ENCODE assay signal across 2 cellular contexts in the genomic region with DNA sequence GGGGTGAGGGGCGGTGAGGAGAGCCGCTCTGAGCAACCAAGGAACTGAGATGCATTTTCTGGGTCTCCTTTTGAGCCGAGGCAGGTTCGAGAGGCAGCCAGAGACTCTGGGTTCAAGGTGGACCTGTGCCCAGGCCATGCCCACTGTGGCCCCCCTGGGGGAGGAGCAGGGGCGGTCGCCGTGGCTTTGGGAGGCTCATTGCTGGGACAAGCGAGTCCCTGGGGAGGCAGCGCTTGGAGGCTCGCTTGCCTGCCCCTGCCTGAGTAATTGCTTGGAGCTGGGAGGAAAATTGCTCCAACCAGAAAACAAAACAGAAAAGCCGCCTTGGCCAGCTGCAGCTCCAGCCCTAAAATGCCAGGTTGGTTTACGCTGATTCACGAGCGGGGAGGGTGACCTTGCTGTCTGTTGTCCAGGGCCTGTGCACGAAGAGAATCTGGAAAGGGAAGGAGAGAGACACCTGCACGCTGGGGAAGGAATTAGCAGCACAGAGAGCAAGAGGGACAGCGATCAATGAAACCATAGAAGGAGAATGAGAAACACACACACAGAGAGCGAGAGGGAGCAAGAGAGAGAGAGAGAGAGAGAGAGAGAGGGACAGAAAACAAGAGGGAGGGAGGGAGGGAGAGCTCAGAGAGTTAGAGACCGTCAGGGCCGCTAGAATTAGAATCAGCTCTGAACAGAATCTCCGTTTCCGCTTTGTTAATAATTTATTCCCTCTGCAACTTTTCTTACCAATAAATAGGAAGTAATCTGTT.
A peak's percentile ranks its signal among the peaks of the same experiment; 100 is the strongest.
TF ChIP-seq lines count a peak whose summit lies in the region.

No MANE protein-coding gene starts in this region.

TF ChIP-seq in HEK293, 187 proteins besides CTCF, POLR2A, EP300 and RAD21:
- TF ChIP-seq ZIC2 (tag by site-specific recombination; IDR thresholded peaks at IDR 0.05) = peak; percentile 57
- TF ChIP-seq ZNF341 (tag by site-specific recombination; IDR thresholded peaks at IDR 0.05; ENCODE audit: low read depth) = 0 out of 2 replicates have a peak, but pooled peaks have one; percentile 10
- no peak for TF ChIP-seq ZBTB20 (tag by site-specific recombination; IDR thresholded peaks at IDR 0.05)
- TF ChIP-seq ZNF391 (tag by site-specific recombination; IDR thresholded peaks at IDR 0.05; ENCODE audit: borderline replicate concordance, low read depth) = no peak
- TF ChIP-seq ZSCAN23 (tag by site-specific recombination; IDR thresholded peaks at IDR 0.05) = no peak
- no peak for TF ChIP-seq ZNF510 (tag by site-specific recombination; IDR thresholded peaks at IDR 0.05; ENCODE audit: insufficient replicate concordance)
- peak; percentile 65; the same call in 1 of the 2 replicates for TF ChIP-seq ZNF596 (tag by site-specific recombination; IDR thresholded peaks at IDR 0.05)
- TF ChIP-seq GLIS1 (tag by site-specific recombination; IDR thresholded peaks at IDR 0.05) = peak; percentile 46
- no peak for TF ChIP-seq ZNF394 (tag by site-specific recombination; IDR thresholded peaks at IDR 0.05; ENCODE audit: borderline replicate concordance)
- TF ChIP-seq PRDM1 (tag by site-specific recombination; IDR thresholded peaks at IDR 0.05) = peak; percentile 41; the same call in 1 of the 2 replicates
- TF ChIP-seq, protein P1, sequence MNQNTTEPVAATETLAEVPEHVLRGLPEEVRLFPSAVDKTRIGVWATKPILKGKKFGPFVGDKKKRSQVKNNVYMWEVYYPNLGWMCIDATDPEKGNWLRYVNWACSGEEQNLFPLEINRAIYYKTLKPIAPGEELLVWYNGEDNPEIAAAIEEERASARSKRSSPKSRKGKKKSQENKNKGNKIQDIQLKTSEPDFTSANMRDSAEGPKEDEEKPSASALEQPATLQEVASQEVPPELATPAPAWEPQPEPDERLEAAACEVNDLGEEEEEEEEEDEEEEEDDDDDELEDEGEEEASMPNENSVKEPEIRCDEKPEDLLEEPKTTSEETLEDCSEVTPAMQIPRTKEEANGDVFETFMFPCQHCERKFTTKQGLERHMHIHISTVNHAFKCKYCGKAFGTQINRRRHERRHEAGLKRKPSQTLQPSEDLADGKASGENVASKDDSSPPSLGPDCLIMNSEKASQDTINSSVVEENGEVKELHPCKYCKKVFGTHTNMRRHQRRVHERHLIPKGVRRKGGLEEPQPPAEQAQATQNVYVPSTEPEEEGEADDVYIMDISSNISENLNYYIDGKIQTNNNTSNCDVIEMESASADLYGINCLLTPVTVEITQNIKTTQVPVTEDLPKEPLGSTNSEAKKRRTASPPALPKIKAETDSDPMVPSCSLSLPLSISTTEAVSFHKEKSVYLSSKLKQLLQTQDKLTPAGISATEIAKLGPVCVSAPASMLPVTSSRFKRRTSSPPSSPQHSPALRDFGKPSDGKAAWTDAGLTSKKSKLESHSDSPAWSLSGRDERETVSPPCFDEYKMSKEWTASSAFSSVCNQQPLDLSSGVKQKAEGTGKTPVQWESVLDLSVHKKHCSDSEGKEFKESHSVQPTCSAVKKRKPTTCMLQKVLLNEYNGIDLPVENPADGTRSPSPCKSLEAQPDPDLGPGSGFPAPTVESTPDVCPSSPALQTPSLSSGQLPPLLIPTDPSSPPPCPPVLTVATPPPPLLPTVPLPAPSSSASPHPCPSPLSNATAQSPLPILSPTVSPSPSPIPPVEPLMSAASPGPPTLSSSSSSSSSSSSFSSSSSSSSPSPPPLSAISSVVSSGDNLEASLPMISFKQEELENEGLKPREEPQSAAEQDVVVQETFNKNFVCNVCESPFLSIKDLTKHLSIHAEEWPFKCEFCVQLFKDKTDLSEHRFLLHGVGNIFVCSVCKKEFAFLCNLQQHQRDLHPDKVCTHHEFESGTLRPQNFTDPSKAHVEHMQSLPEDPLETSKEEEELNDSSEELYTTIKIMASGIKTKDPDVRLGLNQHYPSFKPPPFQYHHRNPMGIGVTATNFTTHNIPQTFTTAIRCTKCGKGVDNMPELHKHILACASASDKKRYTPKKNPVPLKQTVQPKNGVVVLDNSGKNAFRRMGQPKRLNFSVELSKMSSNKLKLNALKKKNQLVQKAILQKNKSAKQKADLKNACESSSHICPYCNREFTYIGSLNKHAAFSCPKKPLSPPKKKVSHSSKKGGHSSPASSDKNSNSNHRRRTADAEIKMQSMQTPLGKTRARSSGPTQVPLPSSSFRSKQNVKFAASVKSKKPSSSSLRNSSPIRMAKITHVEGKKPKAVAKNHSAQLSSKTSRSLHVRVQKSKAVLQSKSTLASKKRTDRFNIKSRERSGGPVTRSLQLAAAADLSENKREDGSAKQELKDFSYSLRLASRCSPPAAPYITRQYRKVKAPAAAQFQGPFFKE (tag by site-specific recombination; IDR thresholded peaks at IDR 0.05; ENCODE audit: borderline replicate concordance) = no peak
- TF ChIP-seq ZNF600 (tag by site-specific recombination; IDR thresholded peaks at IDR 0.05) = peak; percentile 68
- TF ChIP-seq ZNF114 (tag by site-specific recombination; IDR thresholded peaks at IDR 0.05) = no peak
- no peak for TF ChIP-seq ZNF830 (tag by site-specific recombination; IDR thresholded peaks at IDR 0.05; ENCODE audit: low read depth)
- TF ChIP-seq WT1 (tag by site-specific recombination; IDR thresholded peaks at IDR 0.05) = peak; percentile 69
- 0 out of 2 replicates have a peak, but pooled peaks have one; percentile 12 for TF ChIP-seq FEZF1 (tag by site-specific recombination; IDR thresholded peaks at IDR 0.05)
- 0 out of 2 replicates have a peak, but pooled peaks have one; percentile 19 for TF ChIP-seq ZBTB17 (tag by site-specific recombination; IDR thresholded peaks at IDR 0.05)
- no peak for TF ChIP-seq ZNF16 (tag by site-specific recombination; IDR thresholded peaks at IDR 0.05; ENCODE audit: low read depth)

TF ChIP-seq in H1, 55 proteins besides CTCF, POLR2A, EP300 and RAD21:
- TF ChIP-seq RBBP5 (IDR thresholded peaks at IDR 0.05; ENCODE audit: borderline replicate concordance, low read depth, low read length) (no peak), CHD2 (IDR thresholded peaks at IDR 0.05; ENCODE audit: low read length) (no peak), GTF2F1 (IDR thresholded peaks at IDR 0.05; ENCODE audit: borderline replicate concordance, low read depth, low read length) (no peak), CBX5 (IDR thresholded peaks at IDR 0.05; ENCODE audit: low read depth, low read length) (no peak), SP2 (IDR thresholded peaks at IDR 0.05; ENCODE audit: low read length) (no peak), KDM4A (IDR thresholded peaks at IDR 0.05; ENCODE audit: low read depth, low read length, severe bottlenecking) (no peak), TBP (IDR thresholded peaks at IDR 0.05; ENCODE audit: low read depth, low read length) (no peak)
- TF ChIP-seq, protein P2, sequence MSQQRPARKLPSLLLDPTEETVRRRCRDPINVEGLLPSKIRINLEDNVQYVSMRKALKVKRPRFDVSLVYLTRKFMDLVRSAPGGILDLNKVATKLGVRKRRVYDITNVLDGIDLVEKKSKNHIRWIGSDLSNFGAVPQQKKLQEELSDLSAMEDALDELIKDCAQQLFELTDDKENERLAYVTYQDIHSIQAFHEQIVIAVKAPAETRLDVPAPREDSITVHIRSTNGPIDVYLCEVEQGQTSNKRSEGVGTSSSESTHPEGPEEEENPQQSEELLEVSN (IDR thresholded peaks at IDR 0.05) = no peak
